17 cellular contexts compared by ENCODE assay signal in genomic region chr10:2367083-2367482, GRCh38.
A peak's percentile ranks its signal among the peaks of the same experiment; 100 is the strongest.
DNase-seq lines count a peak whose midpoint lies in the region; ATAC-seq and TF ChIP-seq lines count a peak whose summit lies in the region.
"Had no signal": no experiment of that assay in that cellular context is flagged by ENCODE, and none has a peak within 500 bp of the region (broad histone marks: within the 10 kb centered on the region; RNA-seq: fewer than 3 reads in every experiment).

No MANE protein-coding gene starts in this region.

- no peaks in the 10 kb centered on the region for H3K36me3 ChIP-seq in DND-41 (ENCODE audit: insufficient read depth, low read length)
- H3K36me3 ChIP-seq in right atrium auricular region = no peaks in the 10 kb centered on the region

- peak overlapping the region; percentile 4 for H3K27ac Mint-ChIP-seq in glutamatergic neuron (ENCODE audit: unreplicated experiment)
- H3K27ac Mint-ChIP-seq: CD8-positive, alpha-beta T cell; GM23338 had no signal

- no peak overlapping the region for H3K27ac ChIP-seq in DND-41 (ENCODE audit: low read length)
- no peak overlapping the region for H3K27ac ChIP-seq in right atrium auricular region
- H3K27ac ChIP-seq: A549 had no signal

- DNase-seq in DND-41 (no peak), glutamatergic neuron (no peak), right atrium auricular region (ENCODE audit: low spot score) (no peak)
- DNase-seq in Jurkat, Clone E6-1 (ENCODE audit: low read depth, low spot score) = peak; percentile 19
- DNase-seq: 8988T; C1 segment of cervical spinal cord; Caco-2; CD8-positive, alpha-beta T cell; DMS153; GF-D8; H9 had no signal

- H2AFZ ChIP-seq in DND-41 (ENCODE audit: low read depth, low read length) = no peak overlapping the region
- H2AFZ ChIP-seq: GM23338 had no signal

- ATAC-seq in DND-41 (ENCODE audit: insufficient read depth, low read depth) = peak; percentile 55; the same call in 2 of the 3 replicates
- no peak for ATAC-seq in GM19395 (IDR thresholded peaks at IDR 0.05; ENCODE audit: unreplicated experiment)
- no peak for ATAC-seq in GM19397 (IDR thresholded peaks at IDR 0.05; ENCODE audit: unreplicated experiment)
- no peak for ATAC-seq in activated CD4-positive, CD25-positive, alpha-beta regulatory T cell treated with anti-CD3 and anti-CD28 coated beads, Interleukin-2, amount 50 U/mL, for 24 hours
- ATAC-seq: A549; CD8-positive, alpha-beta T cell; GM23338; HCT116 had no signal

- H3K4me2 ChIP-seq in DND-41 (ENCODE audit: insufficient read depth, low read length) = no peak overlapping the region
- H3K4me2 ChIP-seq: A549, GM23338 had no signal

- TF ChIP-seq CTCF in DND-41 (IDR thresholded peaks at IDR 0.05; ENCODE audit: borderline replicate concordance, extremely low read depth, low read length, poor library complexity, severe bottlenecking) (no peak), glutamatergic neuron (IDR thresholded peaks at IDR 0.05; ENCODE audit: partially characterized antibody, unreplicated experiment) (no peak), right atrium auricular region (IDR thresholded peaks at IDR 0.05) (no peak)

- no peaks in the 10 kb centered on the region for H3K79me2 ChIP-seq in DND-41 (ENCODE audit: insufficient read depth, low read length)

- H3K9me3 Mint-ChIP-seq in glutamatergic neuron (ENCODE audit: unreplicated experiment) = peaks cover 22% of the 10 kb centered on the region

- H3K4me3 ChIP-seq in DND-41 (ENCODE audit: low read depth in 1 of 2, low read length in 2 of 2) = no peak overlapping the region
- H3K4me3 ChIP-seq in Jurkat, Clone E6-1 (ENCODE audit: low read length) = no peak overlapping the region
- H3K4me3 ChIP-seq in right atrium auricular region = no peak overlapping the region
- H3K4me3 ChIP-seq: A549, GM23338 had no signal

- peaks cover 8% of the 10 kb centered on the region for H3K27me3 Mint-ChIP-seq in glutamatergic neuron (ENCODE audit: unreplicated experiment)

- H3K4me3 Mint-ChIP-seq in glutamatergic neuron (ENCODE audit: unreplicated experiment) = no peak overlapping the region
- H3K4me3 Mint-ChIP-seq: CD8-positive, alpha-beta T cell; GM23338; H9 had no signal

- H3K9me3 ChIP-seq in DND-41 (ENCODE audit: insufficient read depth, low read length, severe bottlenecking) (peaks cover 8% of the 10 kb centered on the region), right atrium auricular region (peaks cover 0 to 16% of the 10 kb centered on the region in 2 donors)

- H3K9ac ChIP-seq in DND-41 (ENCODE audit: low read depth, low read length) = no peak overlapping the region

- H3K36me3 Mint-ChIP-seq in glutamatergic neuron (ENCODE audit: unreplicated experiment) = peaks cover 21% of the 10 kb centered on the region
- H3K36me3 Mint-ChIP-seq: CD8-positive, alpha-beta T cell had no signal

- peaks cover 13% of the 10 kb centered on the region for H3K4me1 Mint-ChIP-seq in glutamatergic neuron (ENCODE audit: low read depth, unreplicated experiment)

- no peaks in the 10 kb centered on the region for H4K20me1 ChIP-seq in DND-41 (ENCODE audit: insufficient read depth, low read length)

- H3K4me1 ChIP-seq in DND-41 (ENCODE audit: insufficient read depth, low read length) = no peaks in the 10 kb centered on the region
- H3K4me1 ChIP-seq in right atrium auricular region = no peaks in the 10 kb centered on the region
- H3K4me1 ChIP-seq: A549, Caco-2 had no signal

- H3K27me3 ChIP-seq in DND-41 (ENCODE audit: insufficient read depth, low read length, poor library complexity) (peaks cover 6% of the 10 kb centered on the region), right atrium auricular region (no peaks in the 10 kb centered on the region)
